Comparison of ENCODE assay signal across 17 cellular contexts in genomic region chr11:128595775-128596174, GRCh38.
"Had no signal": no experiment of that assay in that cellular context is flagged by ENCODE, and none has a peak within 500 bp of the region (broad histone marks: within the 10 kb centered on the region; RNA-seq: fewer than 3 reads in every experiment).

No MANE protein-coding gene starts in this region.

- H3K9me3 ChIP-seq: esophagus muscularis mucosa, left ventricle myocardium inferior, sigmoid colon, testis, tibial nerve had no signal

- H3K36me3 ChIP-seq: esophagus muscularis mucosa, left ventricle myocardium inferior, sigmoid colon, tibial nerve had no signal

- H3K4me3 Mint-ChIP-seq: central memory CD8-positive, alpha-beta T cell; immature natural killer cell; stimulated activated effector memory CD8-positive, alpha-beta T cell treated with anti-CD3 and anti-CD28 coated beads, Interleukin-12 subunit alpha, Interleukin-12 subunit beta, amount 100 ng/mL, for 72 hours; stimulated activated naive CD8-positive, alpha-beta T cell treated with anti-CD3 and anti-CD28 coated beads, Interleukin-15, amount 100 ng/mL, for 72 hours had no signal

- H3K4me1 ChIP-seq: esophagus muscularis mucosa, foreskin keratinocyte, sigmoid colon, testis, tibial nerve had no signal

- H3K27me3 Mint-ChIP-seq: central memory CD8-positive, alpha-beta T cell; naive thymus-derived CD8-positive, alpha-beta T cell; stimulated activated naive CD8-positive, alpha-beta T cell treated with anti-CD3 and anti-CD28 coated beads, Interleukin-15, amount 100 ng/mL, for 72 hours had no signal

- H3K27me3 ChIP-seq: esophagus muscularis mucosa, sigmoid colon, testis, tibial nerve had no signal

- H3K27ac ChIP-seq: epithelial cell of prostate, esophagus muscularis mucosa, foreskin keratinocyte, left ventricle myocardium inferior, sigmoid colon, skin epidermis, testis, tibial nerve had no signal

- H3K4me1 Mint-ChIP-seq: immature natural killer cell had no signal

- H3K9me3 Mint-ChIP-seq: central memory CD8-positive, alpha-beta T cell; immature natural killer cell; naive thymus-derived CD8-positive, alpha-beta T cell; stimulated activated effector memory CD8-positive, alpha-beta T cell treated with anti-CD3 and anti-CD28 coated beads, Interleukin-12 subunit alpha, Interleukin-12 subunit beta, amount 100 ng/mL, for 72 hours; stimulated activated naive CD8-positive, alpha-beta T cell treated with anti-CD3 and anti-CD28 coated beads, Interleukin-15, amount 100 ng/mL, for 72 hours had no signal

- H3K36me3 Mint-ChIP-seq: naive thymus-derived CD8-positive, alpha-beta T cell; stimulated activated effector memory CD8-positive, alpha-beta T cell treated with anti-CD3 and anti-CD28 coated beads, Interleukin-12 subunit alpha, Interleukin-12 subunit beta, amount 100 ng/mL, for 72 hours had no signal

- DNase-seq: effector memory CD4-positive, alpha-beta T cell; foreskin keratinocyte; immature natural killer cell; left ventricle myocardium inferior; naive thymus-derived CD8-positive, alpha-beta T cell; posterior cingulate gyrus; sigmoid colon; stimulated activated CD4-positive, alpha-beta T cell treated with anti-CD3 and anti-CD28 coated beads, Interleukin-12 subunit alpha, Interleukin-12 subunit beta, amount 100 ng/mL, for 4 hours; stimulated activated CD8-positive, alpha-beta memory T cell treated with anti-CD3 and anti-CD28 coated beads, Interleukin-4, amount 100 ng/mL, for 48 hours; stimulated activated naive CD8-positive, alpha-beta T cell treated with anti-CD3 and anti-CD28 coated beads, Interleukin-15, amount 100 ng/mL, for 72 hours; testis had no signal

- H3K4me3 ChIP-seq: esophagus muscularis mucosa, left ventricle myocardium inferior, sigmoid colon, skin epidermis, testis, tibial nerve had no signal

- ATAC-seq: foreskin keratinocyte; naive thymus-derived CD8-positive, alpha-beta T cell; stimulated activated effector memory CD8-positive, alpha-beta T cell treated with anti-CD3 and anti-CD28 coated beads, Interleukin-12 subunit alpha, Interleukin-12 subunit beta, amount 100 ng/mL, for 72 hours; stimulated activated naive CD8-positive, alpha-beta T cell treated with anti-CD3 and anti-CD28 coated beads, Interleukin-15, amount 100 ng/mL, for 72 hours had no signal

- H3K27ac Mint-ChIP-seq: immature natural killer cell; stimulated activated effector memory CD8-positive, alpha-beta T cell treated with anti-CD3 and anti-CD28 coated beads, Interleukin-12 subunit alpha, Interleukin-12 subunit beta, amount 100 ng/mL, for 72 hours; stimulated activated naive CD8-positive, alpha-beta T cell treated with anti-CD3 and anti-CD28 coated beads, Interleukin-15, amount 100 ng/mL, for 72 hours had no signal
